ENCODE assay signal across 9 cellular contexts in the genomic region with DNA sequence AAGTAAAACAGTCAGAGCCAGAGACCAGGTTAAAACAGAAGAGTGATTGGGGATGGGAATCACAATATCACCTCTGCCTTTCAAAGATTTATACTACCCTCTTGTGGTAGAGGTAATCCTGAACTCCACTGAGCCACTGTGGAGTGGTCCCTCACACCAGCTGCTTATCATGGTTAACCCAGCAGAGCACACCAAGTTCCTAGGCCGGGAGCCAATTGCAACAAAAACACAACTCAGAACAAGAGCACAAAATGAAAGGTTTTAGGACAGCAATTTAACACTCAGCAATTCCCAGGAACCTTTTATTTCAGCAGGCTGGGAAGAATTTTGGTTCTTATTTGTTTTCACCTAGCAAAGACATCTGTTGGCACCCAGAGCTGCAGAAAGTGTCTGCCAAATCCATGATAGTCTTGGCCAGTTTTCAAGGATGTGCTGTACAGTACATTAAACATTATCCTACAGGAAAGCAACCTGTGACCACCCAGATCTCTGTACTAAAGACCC.
A peak's percentile ranks its signal among the peaks of the same experiment; 100 is the strongest.
DNase-seq lines count a peak whose midpoint lies in the region; ATAC-seq and TF ChIP-seq lines count a peak whose summit lies in the region.
"Had no signal": no experiment of that assay in that cellular context is flagged by ENCODE, and none has a peak within 500 bp of the region (broad histone marks: within the 10 kb centered on the region; RNA-seq: fewer than 3 reads in every experiment).

No MANE protein-coding gene starts in this region.

- TF ChIP-seq POLR2A in Peyer's patch (IDR thresholded peaks at IDR 0.05): no peak

- H3K9me3 ChIP-seq in NT2/D1 (ENCODE audit: insufficient read depth, low read length) (0 out of 2 replicates have a peak, but pooled peaks cover 5% of the 10 kb centered on the region), Peyer's patch (no peaks in the 10 kb centered on the region)
- H3K9me3 ChIP-seq: gastrocnemius medialis had no signal

- DNase-seq in HK-2 (ENCODE audit: unreplicated experiment) (peak; percentile 7), NT2/D1 (ENCODE audit: low read depth, low spot score) (peak; percentile 40), fibroblast of pulmonary artery (ENCODE audit: low read depth) (peak; percentile 74), skeletal muscle cell (ENCODE audit: low read depth) (peak; percentile 85), Peyer's patch (no peak), T-helper 1 cell (no peak), KG1 (lab: John Stamatoyannopoulos, UW) (no peak)
- DNase-seq: gastrocnemius medialis had no signal

- TF ChIP-seq CTCF in fibroblast of pulmonary artery (IDR thresholded peaks at IDR 0.05; ENCODE audit: low read length, missing control alignments) (peak; percentile 47), Peyer's patch (IDR thresholded peaks at IDR 0.05) (no peak)

- no peak overlapping the region for H3K9ac ChIP-seq in NT2/D1 (ENCODE audit: insufficient read length, low read depth)

- H3K36me3 ChIP-seq in NT2/D1 (ENCODE audit: insufficient read depth, insufficient read length, low read length): no peaks in the 10 kb centered on the region
- no peaks in the 10 kb centered on the region for H3K36me3 ChIP-seq in Peyer's patch
- H3K36me3 ChIP-seq: gastrocnemius medialis had no signal

- H3K27ac ChIP-seq in Peyer's patch: no peak overlapping the region
- H3K27ac ChIP-seq: gastrocnemius medialis had no signal

- no peak for ATAC-seq in GM19467 (IDR thresholded peaks at IDR 0.05; ENCODE audit: unreplicated experiment)

- no peaks in the 10 kb centered on the region for H3K4me1 ChIP-seq in NT2/D1 (ENCODE audit: insufficient read depth, insufficient read length)
- H3K4me1 ChIP-seq in Peyer's patch: no peaks in the 10 kb centered on the region
- H3K4me1 ChIP-seq: gastrocnemius medialis had no signal

- H3K4me3 ChIP-seq in NT2/D1 (ENCODE audit: insufficient read length, low read depth) (no peak overlapping the region), fibroblast of pulmonary artery (replicated peaks; ENCODE audit: low read depth, low read length) (no peak overlapping the region), skeletal muscle cell (ENCODE audit: low read depth, low read length) (no peak overlapping the region), Peyer's patch (no peak overlapping the region)
- H3K4me3 ChIP-seq: gastrocnemius medialis had no signal

- no peaks in the 10 kb centered on the region for H3K27me3 ChIP-seq in NT2/D1 (ENCODE audit: insufficient read depth, insufficient read length)
- H3K27me3 ChIP-seq in Peyer's patch: no peaks in the 10 kb centered on the region
- H3K27me3 ChIP-seq: gastrocnemius medialis had no signal

Comparison
In these comparisons a context has a peak if more than half of its experiments do, and no peak if none do; other contexts are left out.
1. DNase-seq: peak in HK-2 (single experiment), NT2/D1 (single experiment), fibroblast of pulmonary artery (single experiment) and skeletal muscle cell (single experiment); none in Peyer's patch (0 of 3), T-helper 1 cell (0 of 5) and KG1 (single experiment).